In genomic region chr15:59360305-59360704, GRCh38 we compare ENCODE assay signal across 1 cellular context.
TF ChIP-seq lines count a peak whose summit lies in the region.

No MANE protein-coding gene starts in this region.

TF ChIP-seq in H1, 55 proteins besides CTCF, POLR2A, EP300 and RAD21 (continued from another document):
- TF ChIP-seq CHD2 (IDR thresholded peaks at IDR 0.05; ENCODE audit: low read length) (no peak), CHD1 (IDR thresholded peaks at IDR 0.05; ENCODE audit: low read depth, low read length) (no peak), EGR1 (IDR thresholded peaks at IDR 0.05; ENCODE audit: borderline replicate concordance, low read depth, low read length) (no peak), RXRA (IDR thresholded peaks at IDR 0.05; ENCODE audit: insufficient read depth, low read depth, low read length) (no peak), TAF7 (optimal IDR thresholded peaks at IDR 0.05; ENCODE audit: borderline replicate concordance, low read depth, low read length) (no peak), SIX5 (IDR thresholded peaks at IDR 0.05; ENCODE audit: low read depth, low read length) (no peak), RBBP5 (IDR thresholded peaks at IDR 0.05; ENCODE audit: borderline replicate concordance, low read depth, low read length) (no peak), SAP30 (IDR thresholded peaks at IDR 0.05; ENCODE audit: insufficient read depth, insufficient replicate concordance, low read length) (no peak)
